In genomic region chr1:156163712-156164464, GRCh38 we compare ENCODE assay signal across 24 cellular contexts.
"Had no signal": no experiment of that assay in that cellular context is flagged by ENCODE, and none has a peak within 500 bp of the region (broad histone marks: within the 10 kb centered on the region; RNA-seq: fewer than 3 reads in every experiment).

No MANE protein-coding gene starts in this region.

- H3K9me3 ChIP-seq: SJCRH30, SK-N-SH had no signal

- H3K27me3 ChIP-seq: brain microvascular endothelial cell, cardiac muscle cell, SJCRH30 had no signal

- H3K27me3 Mint-ChIP-seq: activated naive CD4-positive, alpha-beta T cell treated with anti-CD3 and anti-CD28 coated beads, Interleukin-2, amount 50 U/mL, for 24 hours; activated T-helper 17 cell treated with anti-CD3 and anti-CD28 coated beads, Interleukin-2, amount 50 U/mL, for 72 hours had no signal

- ATAC-seq: activated CD4-positive, CD25-positive, alpha-beta regulatory T cell treated with anti-CD3 and anti-CD28 coated beads, Interleukin-2, amount 50 U/mL, for 24 hours; activated T-helper 17 cell treated with anti-CD3 and anti-CD28 coated beads, Interleukin-2, amount 50 U/mL, for 72 hours; Panc1 had no signal

- H3K36me3 Mint-ChIP-seq: activated naive CD4-positive, alpha-beta T cell treated with anti-CD3 and anti-CD28 coated beads, Interleukin-2, amount 50 U/mL, for 24 hours had no signal

- H3K4me2 ChIP-seq: SK-N-SH had no signal

- H3K4me3 Mint-ChIP-seq: activated naive CD4-positive, alpha-beta T cell treated with anti-CD3 and anti-CD28 coated beads, Interleukin-2, amount 50 U/mL, for 24 hours had no signal

- H3K27ac ChIP-seq: brain microvascular endothelial cell, SJCRH30, WERI-Rb-1 had no signal

- H3K36me3 ChIP-seq: brain microvascular endothelial cell, cardiac muscle cell, SJCRH30, WERI-Rb-1 had no signal

- H3K9me2 ChIP-seq: SK-N-SH had no signal

- H3K9ac ChIP-seq: SK-N-SH had no signal

- H3K9me3 Mint-ChIP-seq: activated naive CD4-positive, alpha-beta T cell treated with anti-CD3 and anti-CD28 coated beads, Interleukin-2, amount 50 U/mL, for 24 hours had no signal

- H3K4me3 ChIP-seq: cardiac muscle cell, SJCRH30 had no signal

- DNase-seq: activated CD4-positive, alpha-beta T cell treated with anti-CD3 and anti-CD28 coated beads for 48 hours; activated CD4-positive, alpha-beta T cell treated with anti-CD3 and anti-CD28 coated beads, Interleukin-2, amount 50 U/mL, for 48 hours; activated gamma-delta T cell treated with Interleukin-2 at 50 U/mL for 16 hours; activated T-cell treated with anti-CD3 and anti-CD28 coated beads for 4 hours; activated T-cell treated with anti-CD3 and anti-CD28 coated beads, Interleukin-2, amount 50 U/mL, for 48 hours; amniotic stem cell; brain microvascular endothelial cell; NCI-H1048; NCI-H1417; NCI-H1930; NCI-H2171 treated with DMSO at 0.1 percent for 48 hours; NCI-H226; NCI-H774; Right ventricle myocardium superior; RPMI8226; SJCRH30; SK-N-SH; T-helper 1 cell; WERI-Rb-1 had no signal

- H3K27ac Mint-ChIP-seq: activated naive CD4-positive, alpha-beta T cell treated with anti-CD3 and anti-CD28 coated beads, Interleukin-2, amount 50 U/mL, for 24 hours had no signal
